In genomic region chr10:23365417-23366030, GRCh38 we compare ENCODE assay signal across 1 cellular context.
TF ChIP-seq lines count a peak whose summit lies in the region.

No MANE protein-coding gene starts in this region.

TF ChIP-seq in GM12878, 131 proteins besides CTCF, POLR2A, EP300 and RAD21 (continued from another document):
- TF ChIP-seq SKIL (IDR thresholded peaks at IDR 0.05; ENCODE audit: low read depth, poor library complexity, severe bottlenecking) = peak; percentile 70
TF ChIP-seq in GM12878: peak in this region for 2; not testable (repeated sequence) for 129.
